ENCODE assay signal across 27 cellular contexts in the genomic region with DNA sequence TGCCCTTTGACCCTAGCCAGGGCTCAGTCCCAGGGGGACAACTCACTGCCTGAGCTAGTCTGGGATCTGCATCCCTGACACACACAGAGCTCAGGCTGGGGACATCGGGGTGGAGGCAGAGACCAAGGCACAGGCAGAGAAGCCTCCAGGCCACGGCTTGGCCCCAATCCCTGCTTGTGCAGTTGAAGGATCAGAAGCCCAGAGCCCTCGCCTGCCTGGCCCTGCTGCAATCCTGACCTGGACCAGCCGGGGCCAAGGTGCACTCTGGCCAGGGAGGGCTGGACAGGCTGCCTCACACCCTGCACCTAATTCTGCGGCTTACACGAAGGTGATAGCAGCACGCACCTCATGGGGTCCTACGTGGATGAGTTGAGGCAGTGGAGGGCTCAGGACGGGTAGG. TPM values are rescaled to one million over a fixed set of nuclear protein-coding genes. Genes with fewer than 3 reads are reported as not detected.
A peak's percentile ranks its signal among the peaks of the same experiment; 100 is the strongest.
DNase-seq lines count a peak whose midpoint lies in the region; ATAC-seq, FAIRE-seq and TF ChIP-seq lines count a peak whose summit lies in the region.
"Had no signal": no experiment of that assay in that cellular context is flagged by ENCODE, and none has a peak within 500 bp of the region (broad histone marks: within the 10 kb centered on the region; RNA-seq: fewer than 3 reads in every experiment).

No MANE protein-coding gene starts in this region.

- POLR2A ChIA-PET in HepG2 (lab: Yijun Ruan, JAX), result no interaction called here
- POLR2A ChIA-PET in Panc1 (lab: Charles Lee), result no interaction called here

- H2BK5ac ChIP-seq in neuronal stem cell (ENCODE audit: low read length), result peak overlapping the region; percentile 55

- DNase-seq in HepG2 (ENCODE audit: low spot score) (no peak), right lobe of liver (no peak), Panc1 (ENCODE audit: low read depth, low spot score) (no peak), neuronal stem cell (ENCODE audit: low spot score) (no peak), colonic mucosa (no peak), HTR-8/SVneo (ENCODE audit: insufficient read length, low spot score) (no peak), NCI-H226 (no peak)
- DNase-seq: ACHN; AML-193; BE2C; CD4-positive, alpha-beta T cell; CD8-positive, alpha-beta memory T cell; DMS 273 treated with DMSO at 0.1 percent for 48 hours; DMS79; EL; GDM1 had no signal

- no TSS peak for BruUV-seq in HepG2 (replicated peaks; lab: Mats Ljungman, UMichigan)
- BruUV-seq in Panc1 (replicated peaks; lab: Mats Ljungman, UMichigan), result no TSS peak

- no peak for FAIRE-seq in HepG2 (lab: Jason Lieb, UNC)
- FAIRE-seq in HTR-8/SVneo (lab: Jason Lieb, UNC), result no peak
- FAIRE-seq: A204.1, D721Med, GM12878, GM19239, H54 had no signal

- H3K79me2 ChIP-seq in HepG2 (ENCODE audit: insufficient read depth, low read length), result no peaks in the 10 kb centered on the region

- no peak overlapping the region for H3K4me2 ChIP-seq in HepG2 (ENCODE audit: low read depth, low read length)
- H3K4me2 ChIP-seq in neuronal stem cell (ENCODE audit: insufficient read depth, low read length, poor library complexity, severe bottlenecking), result no peak overlapping the region
- H3K4me2 ChIP-seq: BLaER1 treated with 17β-estradiol and CSF1 and Interleukin-3, amounts not matched to agents 10 nM and 100 nM; GM23338 had no signal

- peak overlapping the region; percentile 92 for H2BK12ac ChIP-seq in neuronal stem cell (ENCODE audit: low read length)

- no peak for TF ChIP-seq RAD21 in HepG2 (CRISPR knock-in tag; IDR thresholded peaks at IDR 0.05)

- 10% methylated on average over 2 of the region's 9 CpGs for WGBS in HepG2 (ENCODE audit: low lambda C conversion rate)
- WGBS in right lobe of liver (ENCODE audit: insufficient coverage, low coverage, low lambda C conversion rate, missing lambda C conversion rate), result 60% methylated on average over 5 of the region's 9 CpGs
- no CpG with 5 or more reads among the region's 9 CpGs for WGBS in neuronal stem cell (ENCODE audit: extremely low coverage in 2 of 2, insufficient read length in 2 of 2, insufficient replicate concordance in 1 of 2), 2 donors

- TF ChIP-seq CTCF in HepG2 (CRISPR knock-in tag; IDR thresholded peaks at IDR 0.05) (no peak), right lobe of liver (IDR thresholded peaks at IDR 0.05) (no peak), Panc1 (IDR thresholded peaks at IDR 0.05) (no peak), colonic mucosa (IDR thresholded peaks at IDR 0.05) (no peak)

- peaks cover 7% of the 10 kb centered on the region for H3K79me1 ChIP-seq in neuronal stem cell (ENCODE audit: low read depth, low read length)

- intact Hi-C loops in HepG2 (cut with micrococcal nuclease; ENCODE audit: unreplicated experiment) (no loop called here), right lobe of liver (cut with DNase I) (no loop called here), Panc1 (cut with micrococcal nuclease; ENCODE audit: unreplicated experiment) (no loop called here), colonic mucosa (cut with DNase I) (no loop called here)

- TF ChIP-seq POLR2A in HepG2 (IDR thresholded peaks at IDR 0.05; ENCODE audit: insufficient read depth in 1 of 2, low read depth in 2 of 2, low read length in 2 of 2) (no peak), right lobe of liver (IDR thresholded peaks at IDR 0.05) (no peak)

- H2AFZ ChIP-seq in HepG2 (ENCODE audit: low read length) (no peak overlapping the region), neuronal stem cell (ENCODE audit: low read length) (no peak overlapping the region)
- H2AFZ ChIP-seq: GM23338 had no signal

- H3K4me3 ChIP-seq in HepG2 (replicated peaks in 1 of 3; ENCODE audit: insufficient read depth in 1 of 3, low read depth in 2 of 3, low read length in 3 of 3) (no peak overlapping the region), right lobe of liver (no peak overlapping the region), Panc1 (ENCODE audit: low read depth in 2 of 2, low read length in 2 of 2) (no peak overlapping the region), neuronal stem cell (ENCODE audit: low read length in 2 of 2) (no peak overlapping the region), colonic mucosa (no peak overlapping the region)
- H3K4me3 ChIP-seq: BLaER1 treated with 17β-estradiol and CSF1 and Interleukin-3, amounts not matched to agents 10 nM and 100 nM; GM12878; GM23338; HAP-1 had no signal

- peak overlapping the region; percentile 85 for H3K18ac ChIP-seq in neuronal stem cell (ENCODE audit: low read length)

- H3K9ac ChIP-seq in HepG2 (ENCODE audit: insufficient read depth, low read depth, low read length) (no peak overlapping the region), neuronal stem cell (ENCODE audit: low read depth, low read length, poor library complexity) (peak overlapping the region; percentile 75), colonic mucosa (ENCODE audit: low read depth in 2 of 2, low read length in 2 of 2) (no peak overlapping the region)
- H3K9ac ChIP-seq: BLaER1 treated with 17β-estradiol and CSF1 and Interleukin-3, amounts not matched to agents 10 nM and 100 nM had no signal

- H2AK5ac ChIP-seq in neuronal stem cell (ENCODE audit: low read depth, low read length), result peak overlapping the region; percentile 53

- H3K27me3 ChIP-seq in HepG2 (ENCODE audit: control insufficient read depth in 1 of 2, insufficient read depth in 2 of 2, low read length in 2 of 2) (peaks cover 12 to 59% of the 10 kb centered on the region in 2 experiments), right lobe of liver (no peaks in the 10 kb centered on the region), Panc1 (ENCODE audit: control insufficient read depth, insufficient read depth, low read length) (no peaks in the 10 kb centered on the region), neuronal stem cell (ENCODE audit: control insufficient read depth in 3 of 3, insufficient read depth in 3 of 3, low read depth in 1 of 3, low read length in 3 of 3) (peaks cover 0 to 6% (median 0%) of the 10 kb centered on the region in 3 experiments), colonic mucosa (no peaks in the 10 kb centered on the region)
- H3K27me3 ChIP-seq: BE2C had no signal

- peak overlapping the region; percentile 34 for H2BK15ac ChIP-seq in neuronal stem cell (ENCODE audit: low read length)

- in situ Hi-C loops in HepG2 (cut with HindIII; ENCODE audit: extremely low pct_ligation_motif_present, low pct_unique_long_range_greater_than_20kb) (no loop called here), Panc1 (cut with HindIII; ENCODE audit: low pct_unique_long_range_greater_than_20kb, low sequenced_read_pairs) (no loop called here)

- H3K4me1 ChIP-seq in HepG2 (ENCODE audit: insufficient read depth, low read length) (peaks cover 10% of the 10 kb centered on the region), right lobe of liver (no peaks in the 10 kb centered on the region), Panc1 (ENCODE audit: control insufficient read depth, insufficient read depth, low read length) (peaks cover 41% of the 10 kb centered on the region), neuronal stem cell (ENCODE audit: control insufficient read depth in 2 of 2, insufficient read depth in 1 of 2, low read depth in 1 of 2, low read length in 2 of 2) (peaks cover 0 to 20% of the 10 kb centered on the region in 2 donors), colonic mucosa (no peaks in the 10 kb centered on the region)
- H3K4me1 ChIP-seq: HAP-1 had no signal

- no peak overlapping the region for H2BK120ac ChIP-seq in neuronal stem cell (ENCODE audit: low read depth, low read length)

- H3K14ac ChIP-seq in neuronal stem cell (ENCODE audit: low read length), result peak overlapping the region; percentile 99

- H4K91ac ChIP-seq in neuronal stem cell (ENCODE audit: low read depth, low read length, poor library complexity), result peak overlapping the region; percentile 40

- no peaks in the 10 kb centered on the region for H4K20me1 ChIP-seq in HepG2 (ENCODE audit: insufficient read depth, low read length)

- peak overlapping the region; percentile 1 for H3K4ac ChIP-seq in neuronal stem cell (ENCODE audit: low read length)

- TF ChIP-seq EP300 in HepG2 (IDR thresholded peaks at IDR 0.05; ENCODE audit: low read depth in 2 of 2, low read length in 2 of 2) (no peak), HepG2 (CRISPR knock-in tag; IDR thresholded peaks at IDR 0.05; ENCODE audit: borderline replicate concordance) (no peak)

- no peak overlapping the region for H4K8ac ChIP-seq in neuronal stem cell (ENCODE audit: low read depth, low read length)

- ATAC-seq in HepG2 (peak; percentile 83), right lobe of liver (no peak), Panc1 (peak; percentile 43), esophagus mucosa (peak; percentile 17)
- ATAC-seq: GM12878, GM23338 had no signal

- CTCF ChIA-PET in HepG2 (lab: Yijun Ruan, JAX; ENCODE audit: low intra/inter-chr PET ratio, low total read pairs) (no interaction called here), Panc1 (lab: Charles Lee) (no interaction called here)

- peak overlapping the region; percentile 45 for H3K23ac ChIP-seq in neuronal stem cell (ENCODE audit: low read depth, low read length, poor library complexity)

- H3K9me3 ChIP-seq in HepG2 (ENCODE audit: low read length), result no peaks in the 10 kb centered on the region
- H3K9me3 ChIP-seq in right lobe of liver, result no peaks in the 10 kb centered on the region
- H3K9me3 ChIP-seq in Panc1 (ENCODE audit: control insufficient read depth, insufficient read depth, low read depth, low read length), result no peaks in the 10 kb centered on the region
- peaks cover 0 to 2% of the 10 kb centered on the region in 2 donors for H3K9me3 ChIP-seq in neuronal stem cell (replicated peaks in 1 of 2; ENCODE audit: control insufficient read depth in 2 of 2, insufficient read depth in 1 of 2, low read depth in 1 of 2, low read length in 2 of 2)
- H3K9me3 ChIP-seq in colonic mucosa, result no peaks in the 10 kb centered on the region
- H3K9me3 ChIP-seq: BE2C, HAP-1 had no signal

- H3K36me3 ChIP-seq in HepG2 (replicated peaks in 1 of 2; ENCODE audit: control insufficient read depth in 1 of 2, insufficient read depth in 2 of 2, low read length in 2 of 2) (no peaks in the 10 kb centered on the region), right lobe of liver (no peaks in the 10 kb centered on the region), Panc1 (ENCODE audit: control insufficient read depth, insufficient read depth, low read length) (no peaks in the 10 kb centered on the region), neuronal stem cell (replicated peaks in 1 of 2; ENCODE audit: control insufficient read depth in 2 of 2, insufficient read depth in 2 of 2, low read length in 2 of 2) (no peaks in the 10 kb centered on the region), colonic mucosa (no peaks in the 10 kb centered on the region)
- H3K36me3 ChIP-seq: BE2C; BLaER1 treated with 17β-estradiol and CSF1 and Interleukin-3, amounts not matched to agents 10 nM and 100 nM; HAP-1 had no signal

- H3K27ac ChIP-seq in HepG2 (ENCODE audit: extremely low read length, insufficient read depth, low read length) (no peak overlapping the region), right lobe of liver (no peak overlapping the region), Panc1 (ENCODE audit: low read length) (no peak overlapping the region), neuronal stem cell (replicated peaks; ENCODE audit: low read length) (no peak overlapping the region), colonic mucosa (no peak overlapping the region)
- H3K27ac ChIP-seq: 22Rv1; BLaER1 treated with 17β-estradiol and CSF1 and Interleukin-3, amounts not matched to agents 10 nM and 100 nM had no signal

RNA-seq across cellular contexts. Expression of a gene that starts 34.6 kb away (rescaled TPM):
- total RNA-seq in HepG2 (2016; rRNA removed; fragmentation: Illumina TruSeq; extraction: Trizol) (0.09 and 0.24 TPM in 2 replicates), right lobe of liver (under 1 TPM in 2 of 6 experiments, not detected in 4; 0.10 to 0.12 TPM), Panc1 (2021; ENCODE audit: unreplicated experiment) (52.1 TPM), esophagus mucosa (8.4 TPM), colonic mucosa (under 1 TPM in 1 of 2 donors, not detected in 1; 0.12 TPM)
- 0.09 TPM in 1 of 2 replicates, not detected in the other for total RNA-seq in HepG2 (2016; cell fraction: cytosol; rRNA removed; fragmentation: Illumina TruSeq; extraction: Trizol; ENCODE audit: low read depth)
- total RNA-seq in HepG2 (2016; cell fraction: insoluble cytoplasmic fraction; rRNA removed; fragmentation: Illumina TruSeq; extraction: Trizol), result 0.06 and 0.33 TPM in 2 replicates
- total RNA-seq in HepG2 (2016; cell fraction: membrane; rRNA removed; fragmentation: Illumina TruSeq; extraction: Trizol), result 0.10 and 0.12 TPM in 2 replicates
- total RNA-seq in HepG2 (2016; cell fraction: nucleus; rRNA removed; fragmentation: Illumina TruSeq; extraction: Trizol), result not detected in 2 replicates
- 0.04 TPM in 1 of 2 replicates, not detected in the other for polyA plus RNA-seq in HepG2 (2011; rRNA removed)
- 0.08 and 0.17 TPM in 2 replicates for polyA plus RNA-seq in HepG2 (2011; cell fraction: cytosol; rRNA removed)
- 0.05 and 0.08 TPM in 2 replicates for polyA plus RNA-seq in HepG2 (2011; cell fraction: nucleus; rRNA removed)
- polyA plus RNA-seq in HepG2 (2012), result 0.08 TPM in 1 of 2 replicates, not detected in the other
- 0.07 and 0.10 TPM in 2 replicates for polyA plus RNA-seq in HepG2 (2016; cell fraction: cytosol; fragmentation: Illumina TruSeq; extraction: Trizol; ENCODE audit: low read depth)
- 0.27 and 0.40 TPM in 2 replicates for polyA plus RNA-seq in HepG2 (2016; cell fraction: insoluble cytoplasmic fraction; fragmentation: Illumina TruSeq; extraction: Trizol; ENCODE audit: low read depth)
- polyA plus RNA-seq in HepG2 (2016; cell fraction: membrane; fragmentation: Illumina TruSeq; extraction: Trizol; ENCODE audit: low read depth), result 0.12 and 0.22 TPM in 2 replicates
- polyA plus RNA-seq in HepG2 (2016; cell fraction: nucleus; fragmentation: Illumina TruSeq; extraction: Trizol; ENCODE audit: insufficient read depth, low read depth), result 0.25 and 0.30 TPM in 2 replicates
- 0.30 and 2.8 TPM in 2 replicates for polyA minus RNA-seq in HepG2 (2011; rRNA and poly(A)+ RNA removed; ENCODE audit: low replicate concordance)
- 0.20 TPM in 1 of 2 replicates, not detected in the other for polyA minus RNA-seq in HepG2 (2011; cell fraction: cytosol; rRNA and poly(A)+ RNA removed)
- polyA minus RNA-seq in HepG2 (2011; cell fraction: nucleus; rRNA and poly(A)+ RNA removed), result not detected in 2 replicates
- polyA plus RNA-seq in Panc1 (2012; ENCODE audit: insufficient read length), result 46.4 TPM
- 8.6 TPM for polyA plus RNA-seq in neuronal stem cell (2013, experiment 1 of 2)
- 8.5 TPM for polyA plus RNA-seq in neuronal stem cell (2013, experiment 2 of 2)
- total RNA-seq: CD4-positive, alpha-beta T cell; CD8-positive, alpha-beta memory T cell; GM12878 had no signal
- polyA plus RNA-seq: CD14-positive monocyte; CD8-positive, alpha-beta memory T cell; GM23338 had no signal

Comparison
In these comparisons a context has a peak if more than half of its experiments do, and no peak if none do; other contexts are left out.
1. ATAC-seq: peak in HepG2 (single experiment), Panc1 (single experiment) and esophagus mucosa (single experiment); none in right lobe of liver (0 of 4).